8 cellular contexts compared by ENCODE assay signal in the genomic region with DNA sequence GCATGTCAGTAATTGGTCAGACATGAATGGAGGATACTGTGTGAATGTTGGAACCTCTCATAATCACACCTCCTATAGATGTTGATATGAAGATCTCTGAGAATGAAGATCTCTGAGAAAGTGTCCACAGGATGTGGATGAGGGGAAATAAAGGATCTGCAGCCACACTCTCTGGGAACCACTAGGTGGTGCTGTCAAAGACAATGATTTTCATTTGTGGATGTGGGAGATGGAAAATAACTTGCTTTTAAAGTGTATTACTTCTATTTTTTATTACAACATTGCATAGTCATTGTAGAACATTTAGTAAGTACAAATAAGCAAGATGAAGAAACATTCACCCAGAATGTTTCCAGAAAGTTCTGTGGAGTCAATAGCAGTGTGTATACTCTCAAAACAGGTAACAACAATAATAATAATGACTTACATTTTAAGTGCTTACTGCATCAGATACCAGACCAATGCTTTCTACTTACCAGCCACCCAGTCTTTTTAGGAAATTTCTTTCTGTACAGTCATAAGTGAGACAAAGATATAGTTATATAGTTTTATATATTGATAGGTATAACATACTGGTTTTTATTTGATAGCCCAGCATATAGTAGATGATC.
DNase-seq lines count a peak whose midpoint lies in the region; ATAC-seq and TF ChIP-seq lines count a peak whose summit lies in the region.

No MANE protein-coding gene starts in this region.

- TF ChIP-seq CTCF in HFF-Myc (IDR thresholded peaks at IDR 0.05; ENCODE audit: low read depth, low read length, missing control alignments) (peak; percentile 72), lung (IDR thresholded peaks at IDR 0.05; ENCODE audit: control extremely low read depth, extremely low read depth) (peak; percentile 6)

- H3K36me3 ChIP-seq in lung (ENCODE audit: control insufficient read depth in 2 of 2, insufficient read depth in 2 of 2, low read length in 2 of 2): no peaks in the 10 kb centered on the region

- peak; percentile 69 for DNase-seq in DMS53 (lab: John Stamatoyannopoulos, UW)
- peak; percentile 7 for DNase-seq in HFF-Myc (ENCODE audit: extremely low read depth, low read depth)
- peak; percentile 35 for DNase-seq in astrocyte of the hippocampus (ENCODE audit: low read depth, low spot score)
- DNase-seq in lung (ENCODE audit: low spot score): no peak
- DNase-seq in posterior cingulate gyrus: no peak
- no peak for DNase-seq in SK-N-DZ (ENCODE audit: low spot score)
- DNase-seq in GDM1 (lab: John Stamatoyannopoulos, UW): no peak
- no peak for DNase-seq in UCSD-AML1 (lab: John Stamatoyannopoulos, UW; ENCODE audit: unreplicated experiment)

- H3K4me3 ChIP-seq in HFF-Myc (replicated peaks; ENCODE audit: low read depth, low read length): no peak overlapping the region
- no peak overlapping the region for H3K4me3 ChIP-seq in lung

- H3K27me3 ChIP-seq in lung (ENCODE audit: control insufficient read depth, insufficient read depth): no peaks in the 10 kb centered on the region

- no peaks in the 10 kb centered on the region for H3K4me1 ChIP-seq in lung (ENCODE audit: control insufficient read depth in 2 of 2, insufficient read depth in 2 of 2, low read length in 2 of 2)

- no peak for ATAC-seq in lung (ENCODE audit: insufficient read depth, low FRiP score)

- intact Hi-C loops in posterior cingulate gyrus (cut with DNase I): no loop called here

- H3K9me3 ChIP-seq in lung (ENCODE audit: control insufficient read depth in 2 of 2, insufficient read depth in 1 of 2, low read length in 1 of 2): peaks cover 0 to 3% of the 10 kb centered on the region in 2 donors

- no peak overlapping the region for H3K27ac ChIP-seq in lung (ENCODE audit: low read depth in 1 of 2, low read length in 1 of 2)

Comparison
In these comparisons a context has a peak if more than half of its experiments do, and no peak if none do; other contexts are left out.
1. DNase-seq: peak in DMS53 (single experiment), HFF-Myc (single experiment) and astrocyte of the hippocampus (single experiment); none in lung (single experiment), posterior cingulate gyrus (0 of 10), SK-N-DZ (single experiment), GDM1 (single experiment) and UCSD-AML1 (single experiment).